ENCODE assay signal across 20 cellular contexts in the genomic region with DNA sequence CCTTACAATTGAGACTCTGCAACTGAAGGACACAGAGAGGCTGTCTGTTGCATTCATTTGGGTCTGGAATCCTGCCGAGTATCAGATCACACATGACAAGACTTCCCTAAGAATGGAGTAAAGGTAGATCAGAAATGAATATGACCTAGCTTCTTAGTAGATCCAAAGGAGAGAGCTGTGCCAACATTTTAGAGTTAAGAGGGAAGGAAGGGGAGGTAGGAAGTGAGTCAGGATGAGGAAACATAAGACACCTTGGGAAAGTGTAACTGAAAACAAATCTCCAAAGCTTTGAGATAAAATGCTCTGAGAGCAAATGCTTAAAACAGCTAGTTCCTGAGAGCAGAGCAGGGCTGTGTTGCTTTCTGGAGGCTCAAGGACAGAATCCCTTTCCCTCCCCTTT. TPM values are rescaled to one million over a fixed set of nuclear protein-coding genes. Genes with fewer than 3 reads are reported as not detected.
DNase-seq lines count a peak whose midpoint lies in the region; ATAC-seq, FAIRE-seq and TF ChIP-seq lines count a peak whose summit lies in the region.
"Had no signal": no experiment of that assay in that cellular context is flagged by ENCODE, and none has a peak within 500 bp of the region (broad histone marks: within the 10 kb centered on the region; RNA-seq: fewer than 3 reads in every experiment).

No MANE protein-coding gene starts in this region.

- ATAC-seq in HepG2 (no peak; the same call in 2 of the 3 replicates), right lobe of liver (no peak), left colon (peak; percentile 29), heart left ventricle (no peak)
- ATAC-seq: activated CD8-positive, alpha-beta T cell treated with anti-CD3 and anti-CD28 coated beads for 36 hours; K562 had no signal

- peaks cover 21% of the 10 kb centered on the region for H3K4me1 Mint-ChIP-seq in Caco-2 (ENCODE audit: low read depth, unreplicated experiment)
- H3K4me1 Mint-ChIP-seq: CD4-positive, alpha-beta memory T cell had no signal

- H3K27ac ChIP-seq in HepG2 (ENCODE audit: extremely low read length, insufficient read depth, low read length) (no peak overlapping the region), right lobe of liver (peak overlapping the region in 1 of 3 donors; percentile 33), mammary epithelial cell (ENCODE audit: insufficient read depth, low read depth, low read length) (no peak overlapping the region), heart left ventricle (peak overlapping the region in 1 of 12 donors; percentile 11)
- H3K27ac ChIP-seq: ascending aorta had no signal

- H3K4me3 ChIP-seq in HepG2 (replicated peaks in 1 of 3; ENCODE audit: insufficient read depth in 1 of 3, low read depth in 2 of 3, low read length in 3 of 3) = no peak overlapping the region
- no peak overlapping the region for H3K4me3 ChIP-seq in right lobe of liver
- no peak overlapping the region for H3K4me3 ChIP-seq in mammary epithelial cell (replicated peaks in 1 of 3; ENCODE audit: insufficient read depth in 1 of 3, low read depth in 2 of 3, low read length in 3 of 3)
- no peak overlapping the region for H3K4me3 ChIP-seq in Caco-2 (ENCODE audit: low read depth, low read length)
- H3K4me3 ChIP-seq in heart left ventricle = no peak overlapping the region
- H3K4me3 ChIP-seq: ascending aorta, K562, spleen had no signal

- peak overlapping the region; percentile 64 for H3K4me2 ChIP-seq in HepG2 (ENCODE audit: low read depth, low read length)
- H3K4me2 ChIP-seq in mammary epithelial cell (ENCODE audit: insufficient read depth, low read depth, low read length) = peak overlapping the region; percentile 39
- H3K4me2 ChIP-seq: SK-N-SH had no signal

- POLR2A ChIA-PET in HepG2 (lab: Yijun Ruan, JAX) (no interaction called here), Caco-2 (lab: Charles Lee) (no interaction called here)

- no peak overlapping the region for H3K4me3 Mint-ChIP-seq in Caco-2 (ENCODE audit: unreplicated experiment)
- H3K4me3 Mint-ChIP-seq: activated B cell treated with CpG ODN at 0.5 μM for 24 hours; activated CD8-positive, alpha-beta T cell treated with anti-CD3 and anti-CD28 coated beads for 36 hours; activated naive CD4-positive, alpha-beta T cell treated with anti-CD3 and anti-CD28 coated beads for 36 hours; activated T-cell treated with anti-CD3 and anti-CD28 coated beads, Interleukin-2, amount 50 U/mL, for 24 hours; CD4-positive, alpha-beta memory T cell; T-helper 2 cell treated with Interferon-gamma antibody and Interleukin-4, amounts not matched to agents 5 μg/mL and 100 μg/mL, for 36 hours had no signal

- no peak overlapping the region for H3K9ac ChIP-seq in HepG2 (ENCODE audit: insufficient read depth, low read depth, low read length)
- peak overlapping the region; percentile 4 for H3K9ac ChIP-seq in mammary epithelial cell (ENCODE audit: insufficient read depth, low read length)
- H3K9ac ChIP-seq: SK-N-SH had no signal

- no peak overlapping the region for H2AFZ ChIP-seq in HepG2 (ENCODE audit: low read length)
- peak overlapping the region; percentile 34 for H2AFZ ChIP-seq in mammary epithelial cell (ENCODE audit: low read depth, low read length)

- no peak for DNase-seq in HepG2 (ENCODE audit: low spot score)
- no peak for DNase-seq in right lobe of liver
- peak; percentile 58 for DNase-seq in mammary epithelial cell
- DNase-seq in left colon = no peak
- DNase-seq in cortex of kidney (lab: John Stamatoyannopoulos, UW) = no peak
- DNase-seq in Caco-2 = no peak
- no peak for DNase-seq in heart left ventricle
- DNase-seq in NCI-H510A treated with DMSO at 0.1 percent for 48 hours (lab: John Stamatoyannopoulos, UW) = no peak
- DNase-seq: activated B cell treated with CpG ODN at 0.5 μM for 24 hours; activated CD8-positive, alpha-beta T cell treated with anti-CD3 and anti-CD28 coated beads for 36 hours; activated naive CD4-positive, alpha-beta T cell treated with anti-CD3 and anti-CD28 coated beads for 36 hours; activated T-cell treated with anti-CD3 and anti-CD28 coated beads, Interleukin-2, amount 50 U/mL, for 24 hours; CD4-positive, alpha-beta memory T cell; DND-41; foreskin melanocyte; SK-N-SH; spleen had no signal

- H3K27me3 ChIP-seq in HepG2 (ENCODE audit: control insufficient read depth in 1 of 2, insufficient read depth in 2 of 2, low read length in 2 of 2) (no peaks in the 10 kb centered on the region), right lobe of liver (no peaks in the 10 kb centered on the region), mammary epithelial cell (ENCODE audit: insufficient read depth, low read length) (no peaks in the 10 kb centered on the region), Caco-2 (replicated peaks; ENCODE audit: control insufficient read depth, insufficient read depth, low read length) (no peaks in the 10 kb centered on the region), heart left ventricle (no peaks in the 10 kb centered on the region)
- H3K27me3 ChIP-seq: ascending aorta, spleen had no signal

- TF ChIP-seq CTCF in HepG2 (CRISPR knock-in tag; IDR thresholded peaks at IDR 0.05) (no peak), right lobe of liver (IDR thresholded peaks at IDR 0.05) (no peak), mammary epithelial cell (conservative IDR thresholded peaks at IDR 0.05 in 1 of 2, IDR thresholded peaks at IDR 0.05 in 1 of 2; ENCODE audit: extremely low read depth in 1 of 2, insufficient read depth in 1 of 2, low read depth in 1 of 2, low read length in 2 of 2) (no peak), Caco-2 (IDR thresholded peaks at IDR 0.05; ENCODE audit: insufficient read depth in 1 of 2, low read depth in 1 of 2, low read length in 1 of 2, severe bottlenecking in 1 of 2, unreplicated experiment in 1 of 2) (no peak), heart left ventricle (IDR thresholded peaks at IDR 0.05) (no peak)

- CTCF ChIA-PET in HepG2 (lab: Yijun Ruan, JAX; ENCODE audit: low intra/inter-chr PET ratio, low total read pairs) (no interaction called here), mammary epithelial cell (lab: Charles Lee; ENCODE audit: low non-redundant PET) (no interaction called here), Caco-2 (lab: Charles Lee) (no interaction called here)

- H3K9me3 ChIP-seq in HepG2 (ENCODE audit: low read length) (no peaks in the 10 kb centered on the region), right lobe of liver (no peaks in the 10 kb centered on the region), mammary epithelial cell (replicated peaks; ENCODE audit: insufficient read depth, low read length) (no peaks in the 10 kb centered on the region), Caco-2 (no peaks in the 10 kb centered on the region), heart left ventricle (no peaks in the 10 kb centered on the region)
- H3K9me3 ChIP-seq: ascending aorta, SK-N-SH had no signal

- H3K79me2 ChIP-seq in HepG2 (ENCODE audit: insufficient read depth, low read length) (no peaks in the 10 kb centered on the region), mammary epithelial cell (ENCODE audit: insufficient read depth, low read length) (no peaks in the 10 kb centered on the region)

- in situ Hi-C loops in HepG2 (cut with HindIII; ENCODE audit: extremely low pct_ligation_motif_present, low pct_unique_long_range_greater_than_20kb) (no loop called here), mammary epithelial cell (cut with MboI; ENCODE audit: low sequenced_read_pairs in 2 of 2) (no loop called here)

- whole genome bisulfite sequencing in HepG2 (ENCODE audit: low lambda C conversion rate) = 0% methylated on average over 1 of the region's 1 CpG
- 67% methylated on average over 1 of the region's 1 CpG for WGBS in right lobe of liver (ENCODE audit: insufficient coverage, low coverage, low lambda C conversion rate, missing lambda C conversion rate)
- 57% methylated on average over 1 of the region's 1 CpG for WGBS in mammary epithelial cell (ENCODE audit: low coverage, missing lambda C conversion rate)
- 43 to 65% (median 49%) methylated on average over 1 of the region's 1 CpG for WGBS in heart left ventricle, 4 donors

- TF ChIP-seq POLR2A in HepG2 (IDR thresholded peaks at IDR 0.05; ENCODE audit: insufficient read depth in 1 of 2, low read depth in 2 of 2, low read length in 2 of 2) (no peak), right lobe of liver (IDR thresholded peaks at IDR 0.05) (no peak), heart left ventricle (IDR thresholded peaks at IDR 0.05) (no peak)

- H3K27me3 Mint-ChIP-seq in Caco-2 (ENCODE audit: insufficient read depth, unreplicated experiment) = no peaks in the 10 kb centered on the region

- H3K9me3 Mint-ChIP-seq in Caco-2 (ENCODE audit: unreplicated experiment) = no peaks in the 10 kb centered on the region
- H3K9me3 Mint-ChIP-seq: activated CD8-positive, alpha-beta T cell treated with anti-CD3 and anti-CD28 coated beads for 36 hours; activated naive CD4-positive, alpha-beta T cell treated with anti-CD3 and anti-CD28 coated beads for 36 hours; activated T-cell treated with anti-CD3 and anti-CD28 coated beads, Interleukin-2, amount 50 U/mL, for 24 hours; T-helper 2 cell treated with Interferon-gamma antibody and Interleukin-4, amounts not matched to agents 5 μg/mL and 100 μg/mL, for 36 hours had no signal

- peaks cover 4% of the 10 kb centered on the region for H3K36me3 Mint-ChIP-seq in Caco-2 (ENCODE audit: insufficient read depth, unreplicated experiment)
- H3K36me3 Mint-ChIP-seq: CD4-positive, alpha-beta memory T cell had no signal

- dilution Hi-C loops in mammary epithelial cell (cut with HindIII; ENCODE audit: low sequenced_read_pairs) = no loop called here

- intact Hi-C loops in HepG2 (cut with micrococcal nuclease; ENCODE audit: unreplicated experiment) = loop anchor here (10.0 kb wide), 1 partner anchor 217 kb away; no protein-coding TSS in a partner anchor
- intact Hi-C loops in right lobe of liver (cut with DNase I) = no loop called here
- intact Hi-C loops in mammary epithelial cell (cut with micrococcal nuclease) = loop anchor here (10.0 kb wide), 2 partner anchors 253 to 697 kb away; a partner anchor contains a TSS
- intact Hi-C loops in left colon (cut with DNase I, micrococcal nuclease) = no loop called here
- intact Hi-C loops in Caco-2 (cut with micrococcal nuclease; ENCODE audit: unreplicated experiment) = no loop called here
- intact Hi-C loops in heart left ventricle (cut with DNase I) = loop anchor here in 5 of 10 donors (10.0 kb wide), 4 partner anchors 73 to 377 kb away; a partner anchor contains a TSS

- FAIRE-seq in HepG2 (lab: Jason Lieb, UNC) = no peak
- FAIRE-seq: K562 had no signal

- H3K36me3 ChIP-seq in HepG2 (replicated peaks in 1 of 2; ENCODE audit: control insufficient read depth in 1 of 2, insufficient read depth in 2 of 2, low read length in 2 of 2) (no peaks in the 10 kb centered on the region), right lobe of liver (no peaks in the 10 kb centered on the region), mammary epithelial cell (ENCODE audit: insufficient read depth, low read length) (no peaks in the 10 kb centered on the region), Caco-2 (ENCODE audit: control insufficient read depth, insufficient read depth, low read length) (no peaks in the 10 kb centered on the region), heart left ventricle (no peaks in the 10 kb centered on the region)
- H3K36me3 ChIP-seq: ascending aorta, spleen had no signal

- TF ChIP-seq EP300 in HepG2 (IDR thresholded peaks at IDR 0.05; ENCODE audit: low read depth in 2 of 2, low read length in 2 of 2) (no peak), HepG2 (CRISPR knock-in tag; IDR thresholded peaks at IDR 0.05; ENCODE audit: borderline replicate concordance) (no peak)

- no peak for TF ChIP-seq RAD21 in HepG2 (CRISPR knock-in tag; IDR thresholded peaks at IDR 0.05)

- H3K4me1 ChIP-seq in HepG2 (ENCODE audit: insufficient read depth, low read length) = peaks cover 34% of the 10 kb centered on the region
- H3K4me1 ChIP-seq in right lobe of liver = peaks cover 0 to 23% (median 9%) of the 10 kb centered on the region in 4 donors
- peaks cover 30% of the 10 kb centered on the region for H3K4me1 ChIP-seq in mammary epithelial cell (ENCODE audit: insufficient read depth, low read length)
- peaks cover 20% of the 10 kb centered on the region for H3K4me1 ChIP-seq in Caco-2
- H3K4me1 ChIP-seq in heart left ventricle = peaks cover 0 to 11% (median 0%) of the 10 kb centered on the region in 12 donors
- H3K4me1 ChIP-seq: ascending aorta had no signal

- H3K27ac Mint-ChIP-seq in Caco-2 (ENCODE audit: unreplicated experiment) = no peak overlapping the region
- H3K27ac Mint-ChIP-seq: activated CD8-positive, alpha-beta T cell treated with anti-CD3 and anti-CD28 coated beads for 36 hours; activated naive CD4-positive, alpha-beta T cell treated with anti-CD3 and anti-CD28 coated beads for 36 hours; activated T-cell treated with anti-CD3 and anti-CD28 coated beads, Interleukin-2, amount 50 U/mL, for 24 hours; CD4-positive, alpha-beta memory T cell; T-helper 2 cell treated with Interferon-gamma antibody and Interleukin-4, amounts not matched to agents 5 μg/mL and 100 μg/mL, for 36 hours had no signal

- no peaks in the 10 kb centered on the region for H4K20me1 ChIP-seq in HepG2 (ENCODE audit: insufficient read depth, low read length)
- no peaks in the 10 kb centered on the region for H4K20me1 ChIP-seq in mammary epithelial cell (ENCODE audit: insufficient read depth, low read length)

- no TSS peak for BruUV-seq in HepG2 (replicated peaks; lab: Mats Ljungman, UMichigan)
- no TSS peak for BruUV-seq in mammary epithelial cell (replicated peaks; lab: Mats Ljungman, UMichigan)
- no TSS peak for BruUV-seq in Caco-2 (replicated peaks; lab: Mats Ljungman, UMichigan)

RNA-seq across cellular contexts. Expression of a gene that starts 6.1 kb away (rescaled TPM):
- 84.9 and 112 TPM in 2 replicates for total RNA-seq in HepG2 (2016; rRNA removed; fragmentation: Illumina TruSeq; extraction: Trizol)
- 42.8 and 48.3 TPM in 2 replicates for total RNA-seq in HepG2 (2016; cell fraction: cytosol; rRNA removed; fragmentation: Illumina TruSeq; extraction: Trizol; ENCODE audit: low read depth)
- total RNA-seq in HepG2 (2016; cell fraction: insoluble cytoplasmic fraction; rRNA removed; fragmentation: Illumina TruSeq; extraction: Trizol) = 87.2 and 111 TPM in 2 replicates
- total RNA-seq in HepG2 (2016; cell fraction: membrane; rRNA removed; fragmentation: Illumina TruSeq; extraction: Trizol) = 55.1 and 60.6 TPM in 2 replicates
- total RNA-seq in HepG2 (2016; cell fraction: nucleus; rRNA removed; fragmentation: Illumina TruSeq; extraction: Trizol) = 73.7 and 78.0 TPM in 2 replicates
- polyA plus RNA-seq in HepG2 (2011; rRNA removed) = 32.7 and 36.2 TPM in 2 replicates
- polyA plus RNA-seq in HepG2 (2011; cell fraction: cytosol; rRNA removed) = 18.3 and 29.4 TPM in 2 replicates
- 32.1 and 35.6 TPM in 2 replicates for polyA plus RNA-seq in HepG2 (2011; cell fraction: nucleus; rRNA removed)
- 40.3 and 51.0 TPM in 2 replicates for polyA plus RNA-seq in HepG2 (2012)
- 14.6 and 15.8 TPM in 2 replicates for polyA plus RNA-seq in HepG2 (2016; cell fraction: cytosol; fragmentation: Illumina TruSeq; extraction: Trizol; ENCODE audit: low read depth)
- polyA plus RNA-seq in HepG2 (2016; cell fraction: insoluble cytoplasmic fraction; fragmentation: Illumina TruSeq; extraction: Trizol; ENCODE audit: low read depth) = 94.2 and 94.4 TPM in 2 replicates
- 28.0 and 33.7 TPM in 2 replicates for polyA plus RNA-seq in HepG2 (2016; cell fraction: membrane; fragmentation: Illumina TruSeq; extraction: Trizol; ENCODE audit: low read depth)
- 68.9 and 70.7 TPM in 2 replicates for polyA plus RNA-seq in HepG2 (2016; cell fraction: nucleus; fragmentation: Illumina TruSeq; extraction: Trizol; ENCODE audit: insufficient read depth, low read depth)
- polyA minus RNA-seq in HepG2 (2011; rRNA and poly(A)+ RNA removed; ENCODE audit: low replicate concordance) = 25.8 and 44.3 TPM in 2 replicates
- 36.7 and 39.4 TPM in 2 replicates for polyA minus RNA-seq in HepG2 (2011; cell fraction: cytosol; rRNA and poly(A)+ RNA removed)
- polyA minus RNA-seq in HepG2 (2011; cell fraction: nucleus; rRNA and poly(A)+ RNA removed) = 71.4 and 83.4 TPM in 2 replicates
- total RNA-seq in right lobe of liver = 100 to 1,000 TPM in 2 of 6 experiments, 10 to 100 TPM in 4; 54.5 to 110 (median 83.0) TPM
- 10 to 100 TPM; 31.5 to 33.7 TPM for total RNA-seq in mammary epithelial cell
- 21.4 TPM for polyA plus RNA-seq in mammary epithelial cell
- polyA minus RNA-seq in mammary epithelial cell = 42.7 TPM
- 10 to 100 TPM; 42.4 to 73.3 TPM for total RNA-seq in left colon
- 100 and 102 TPM in 2 replicates for total RNA-seq in Caco-2 (2022)
- 10 to 100 TPM in 6 of 9 donors, 1 to 10 TPM in 3; 5.3 to 17.9 (median 11.4) TPM for total RNA-seq in heart left ventricle
- polyA plus RNA-seq in heart left ventricle = 10 to 100 TPM in 1 of 2 donors, 1 to 10 TPM in 1; 3.7 to 13.8 TPM

Comparison
In these comparisons a context has a peak if more than half of its experiments do, and no peak if none do; other contexts are left out.
1. intact Hi-C loops: an anchor here in HepG2 (10.0 kb wide) and mammary epithelial cell (10.0 kb wide); none called in right lobe of liver, left colon and Caco-2.